Comparison of ENCODE assay signal across 8 cellular contexts in the genomic region with DNA sequence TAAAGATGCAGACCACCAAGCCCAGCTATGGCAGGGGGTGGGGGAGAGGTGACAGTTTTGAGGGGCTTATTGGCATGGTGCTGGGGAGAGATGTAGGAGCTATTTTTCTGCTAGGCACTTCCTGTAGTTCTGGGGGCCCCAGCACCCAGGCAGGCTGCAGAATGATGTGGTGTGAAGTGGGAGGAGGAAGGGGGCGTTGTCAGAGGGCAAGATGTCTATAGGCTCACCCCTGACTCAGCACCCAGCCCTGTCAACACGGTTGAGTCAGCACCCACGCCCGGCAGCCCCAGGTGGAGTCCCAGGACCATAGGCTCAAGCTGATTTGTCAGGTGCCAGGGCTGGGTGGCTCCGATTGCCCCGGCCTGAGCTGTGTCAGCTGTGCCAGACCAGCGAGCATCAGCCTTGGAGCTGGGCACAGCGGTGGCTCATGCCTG. TPM values are rescaled to one million over a fixed set of nuclear protein-coding genes. Genes with fewer than 3 reads are reported as not detected.
A peak's percentile ranks its signal among the peaks of the same experiment; 100 is the strongest.
DNase-seq lines count a peak whose midpoint lies in the region; ATAC-seq, FAIRE-seq and TF ChIP-seq lines count a peak whose summit lies in the region.

No MANE protein-coding gene starts in this region.

- H3K36me3 ChIP-seq in GM23248 (ENCODE audit: low read depth) (peaks cover 23% of the 10 kb centered on the region), SJSA1 (peaks cover 52% of the 10 kb centered on the region)

- peak overlapping the region; percentile 100 for H3K27ac Mint-ChIP-seq in activated naive CD4-positive, alpha-beta T cell treated with anti-CD3 and anti-CD28 coated beads, Interleukin-2, amount 10 ng/mL, durations not matched to agents 7 days and 5 days

- H3K4me3 Mint-ChIP-seq in activated naive CD4-positive, alpha-beta T cell treated with anti-CD3 and anti-CD28 coated beads, Interleukin-2, amount 10 ng/mL, durations not matched to agents 7 days and 5 days = peak overlapping the region; percentile 100

- no peak overlapping the region for H2AFZ ChIP-seq in GM23248

- CTCF ChIA-PET in A549 (lab: Yijun Ruan, JAX) = interaction anchor here (1.0 to 1.3 kb wide), 3 partner anchors 9 to 83 kb away, joined by 3 to 4 read pairs (median 3); no protein-coding TSS in a partner anchor
- CTCF ChIA-PET in activated naive CD4-positive, alpha-beta T cell treated with anti-CD3 and anti-CD28 coated beads, Interleukin-2, amount 10 ng/mL, durations not matched to agents 7 days and 5 days (lab: Charles Lee) = interaction anchor here (0.7 to 4.8 kb wide), 9 partner anchors 12 to 83 kb away, joined by 3 to 39 read pairs (median 7); no protein-coding TSS in a partner anchor

- peak overlapping the region; percentile 25; the same call in 1 of the 2 replicates for H3K9ac ChIP-seq in GM23248

- H3K27me3 Mint-ChIP-seq in activated naive CD4-positive, alpha-beta T cell treated with anti-CD3 and anti-CD28 coated beads, Interleukin-2, amount 10 ng/mL, durations not matched to agents 7 days and 5 days = peaks cover 38% of the 10 kb centered on the region

- no peak for TF ChIP-seq POLR2A in A549 (IDR thresholded peaks at IDR 0.05; ENCODE audit: low read length)

- POLR2A ChIA-PET in A549 (lab: Yijun Ruan, JAX) = interaction anchor here (1.7 kb wide), 1 partner anchor 8 kb away, joined by 9 read pairs; no protein-coding TSS in a partner anchor

- in situ Hi-C loops in GM23248 (cut with MboI) = no loop called here

- H3K9me3 ChIP-seq in A549 (no peaks in the 10 kb centered on the region), GM23248 (ENCODE audit: low read depth) (no peaks in the 10 kb centered on the region), SJSA1 (replicated peaks) (no peaks in the 10 kb centered on the region; the same call in 1 of the 2 replicates)

- peak; percentile 72 to 90 for DNase-seq in A549 (ENCODE audit: low read depth in 1 of 2, low spot score in 1 of 2)
- DNase-seq in GM23248 = peak; percentile 98
- DNase-seq in SJSA1 (ENCODE audit: low read depth in 1 of 2, low spot score in 2 of 2) = peak; percentile 92 to 96
- peak; percentile 97 for DNase-seq in activated naive CD4-positive, alpha-beta T cell treated with anti-CD3 and anti-CD28 coated beads, Interleukin-2, amount 10 ng/mL, durations not matched to agents 7 days and 5 days
- DNase-seq in hepatic stellate cell (ENCODE audit: low spot score) = peak; percentile 80
- DNase-seq in stimulated activated CD4-positive, alpha-beta T cell treated with anti-CD3 and anti-CD28 coated beads, TNF-alpha, amount 100 ng/mL, for 48 hours (ENCODE audit: low read depth in 3 of 3) = peak; percentile 77 to 93 (median 92)
- DNase-seq in NCI-H446 treated with DMSO at 0.1 percent for 48 hours (lab: John Stamatoyannopoulos, UW) = no peak
- no peak for DNase-seq in SHP77 treated with DMSO at 0.1 percent for 48 hours (lab: John Stamatoyannopoulos, UW)

- no peaks in the 10 kb centered on the region for H3K27me3 ChIP-seq in GM23248 (replicated peaks; ENCODE audit: insufficient read depth)
- peaks cover 3% of the 10 kb centered on the region; the same call in 1 of the 2 replicates for H3K27me3 ChIP-seq in SJSA1 (replicated peaks)

- H3K79me2 ChIP-seq in GM23248 (ENCODE audit: insufficient read depth) = peaks cover 25% of the 10 kb centered on the region

- no peak for TF ChIP-seq CTCF in A549 (IDR thresholded peaks at IDR 0.05)

- H3K4me3 ChIP-seq in A549 = no peak overlapping the region
- H3K4me3 ChIP-seq in GM23248 = no peak overlapping the region
- H3K4me3 ChIP-seq in SJSA1 = no peak overlapping the region

- H3K27ac ChIP-seq in A549 (peak overlapping the region in 1 of 2 experiments; percentile 61; a peak in 2 of 6 replicates), GM23248 (peak overlapping the region; percentile 81), SJSA1 (peak overlapping the region; percentile 73)

- peaks cover 2% of the 10 kb centered on the region for H3K9me3 Mint-ChIP-seq in activated naive CD4-positive, alpha-beta T cell treated with anti-CD3 and anti-CD28 coated beads, Interleukin-2, amount 10 ng/mL, durations not matched to agents 7 days and 5 days

- peak; percentile 80 to 89 for ATAC-seq in A549

- H3K4me1 ChIP-seq in A549 (peaks cover 30% of the 10 kb centered on the region; the same call in 1 of the 3 replicates), GM23248 (ENCODE audit: insufficient read depth) (peaks cover 39% of the 10 kb centered on the region), SJSA1 (replicated peaks) (peaks cover 62% of the 10 kb centered on the region)

- H4K20me1 ChIP-seq in GM23248 (ENCODE audit: insufficient read depth) = no peaks in the 10 kb centered on the region

- H3K36me3 Mint-ChIP-seq in activated naive CD4-positive, alpha-beta T cell treated with anti-CD3 and anti-CD28 coated beads, Interleukin-2, amount 10 ng/mL, durations not matched to agents 7 days and 5 days = peaks cover 47% of the 10 kb centered on the region

- H3K9me2 ChIP-seq in GM23248 (ENCODE audit: insufficient read depth) = no peaks in the 10 kb centered on the region

- WGBS in A549 (ENCODE audit: missing lambda C conversion rate) = 0% methylated on average over 1 of the region's 8 CpGs
- 10 to 11% methylated on average over 8 of the region's 8 CpGs for WGBS in GM23248 (ENCODE audit: low coverage in 1 of 2, low lambda C conversion rate in 2 of 2, missing lambda C conversion rate in 2 of 2), 2 experiments

- peak overlapping the region; percentile 43; the same call in 2 of the 3 replicates for H3K4me2 ChIP-seq in A549
- no peak overlapping the region for H3K4me2 ChIP-seq in GM23248 (ENCODE audit: unreplicated experiment)

- peaks cover 51% of the 10 kb centered on the region for H3K4me1 Mint-ChIP-seq in activated naive CD4-positive, alpha-beta T cell treated with anti-CD3 and anti-CD28 coated beads, Interleukin-2, amount 10 ng/mL, durations not matched to agents 7 days and 5 days

- H3F3A ChIP-seq in GM23248 (ENCODE audit: insufficient read depth) = peaks cover 46% of the 10 kb centered on the region

- no peak for TF ChIP-seq EP300 in A549 (IDR thresholded peaks at IDR 0.05)

- no peak for FAIRE-seq in A549 (lab: Jason Lieb, UNC)

- TF ChIP-seq RAD21 in A549 (conservative IDR thresholded peaks at IDR 0.05 in 1 of 2, IDR thresholded peaks at IDR 0.05 in 1 of 2) = no peak

TF ChIP-seq in A549, 52 proteins besides CTCF, POLR2A, EP300 and RAD21 (continues in another document):
- peak; percentile 51; the same call in 1 of the 2 replicates for TF ChIP-seq PBX3 (IDR thresholded peaks at IDR 0.05)
- TF ChIP-seq HOXB5 (CRISPR knock-in tag; IDR thresholded peaks at IDR 0.05) = 0 out of 2 replicates have a peak, but pooled peaks have one; percentile 62
- TF ChIP-seq FOSL2 (IDR thresholded peaks at IDR 0.05) = no peak
- TF ChIP-seq FOSL2 (CRISPR knock-in tag; IDR thresholded peaks at IDR 0.05) = peak; percentile 83
- peak; percentile 35; the same call in 1 of the 2 replicates for TF ChIP-seq HOXA7 (CRISPR knock-in tag; IDR thresholded peaks at IDR 0.05)
- TF ChIP-seq JUN (IDR thresholded peaks at IDR 0.05) = no peak
- peak; percentile 92 for TF ChIP-seq TFCP2L1 (CRISPR knock-in tag; IDR thresholded peaks at IDR 0.05)
- no peak for TF ChIP-seq FOXS1 (CRISPR knock-in tag; IDR thresholded peaks at IDR 0.05)
- TF ChIP-seq MAFK (IDR thresholded peaks at IDR 0.05; ENCODE audit: partially characterized antibody) = peak; percentile 95
- TF ChIP-seq MAX (IDR thresholded peaks at IDR 0.05) = peak; percentile 76
- peak; percentile 49; the same call in 1 of the 2 replicates for TF ChIP-seq GATA3 (IDR thresholded peaks at IDR 0.05; ENCODE audit: borderline replicate concordance)
- 0 out of 2 replicates have a peak, but pooled peaks have one; percentile 84 for TF ChIP-seq FOSB (CRISPR knock-in tag; IDR thresholded peaks at IDR 0.05)
- peak; percentile 97 for TF ChIP-seq POLR2AphosphoS2 (conservative IDR thresholded peaks at IDR 0.05; ENCODE audit: low read length)

RNA-seq across cellular contexts. Expression of gene KLF2, which starts 5.8 kb away (rescaled TPM):
- 2.7 and 3.4 TPM in 2 replicates for polyA plus RNA-seq in A549 (2011; rRNA removed)
- polyA plus RNA-seq in A549 (2012; cell fraction: cytosol; rRNA removed) = 42.8 and 49.2 TPM in 2 replicates
- polyA plus RNA-seq in A549 (2012; cell fraction: nucleus; rRNA removed) = 130 and 150 TPM in 2 replicates
- polyA plus RNA-seq in A549 (2017; fragmentation: RNase III; extraction: RNeasy Plus Mini Kit Qiagen cat#74134 plus additional on column Dnase treatment) = 6.0 to 7.0 TPM (median 6.9 TPM) in 3 replicates
- 1.8 and 3.2 TPM in 2 replicates for polyA minus RNA-seq in A549 (2011; rRNA and poly(A)+ RNA removed)
- 3.3 and 11.3 TPM in 2 replicates for total RNA-seq in GM23248 (2014; rRNA removed; shearing (Covaris generic))
- 7.8 and 10.8 TPM in 2 replicates for polyA plus RNA-seq in GM23248 (2016; fragmentation: Nextera tagmentation; extraction: Ambion mirVana)
- total RNA-seq in SJSA1 (2014; rRNA removed; shearing (Covaris generic)) = 12.6 and 15.2 TPM in 2 replicates

Comparison
In these comparisons a context has a peak if more than half of its experiments do, and no peak if none do; other contexts are left out.
1. DNase-seq: peak in A549 (2 of 2), GM23248 (single experiment), SJSA1 (2 of 2), activated naive CD4-positive, alpha-beta T cell treated with anti-CD3 and anti-CD28 coated beads, Interleukin-2, amount 10 ng/mL, durations not matched to agents 7 days and 5 days (single experiment), hepatic stellate cell (single experiment) and stimulated activated CD4-positive, alpha-beta T cell treated with anti-CD3 and anti-CD28 coated beads, TNF-alpha, amount 100 ng/mL, for 48 hours (3 of 3); none in NCI-H446 treated with DMSO at 0.1 percent for 48 hours (single experiment) and SHP77 treated with DMSO at 0.1 percent for 48 hours (single experiment).